8 cellular contexts compared by ENCODE assay signal in the genomic region with DNA sequence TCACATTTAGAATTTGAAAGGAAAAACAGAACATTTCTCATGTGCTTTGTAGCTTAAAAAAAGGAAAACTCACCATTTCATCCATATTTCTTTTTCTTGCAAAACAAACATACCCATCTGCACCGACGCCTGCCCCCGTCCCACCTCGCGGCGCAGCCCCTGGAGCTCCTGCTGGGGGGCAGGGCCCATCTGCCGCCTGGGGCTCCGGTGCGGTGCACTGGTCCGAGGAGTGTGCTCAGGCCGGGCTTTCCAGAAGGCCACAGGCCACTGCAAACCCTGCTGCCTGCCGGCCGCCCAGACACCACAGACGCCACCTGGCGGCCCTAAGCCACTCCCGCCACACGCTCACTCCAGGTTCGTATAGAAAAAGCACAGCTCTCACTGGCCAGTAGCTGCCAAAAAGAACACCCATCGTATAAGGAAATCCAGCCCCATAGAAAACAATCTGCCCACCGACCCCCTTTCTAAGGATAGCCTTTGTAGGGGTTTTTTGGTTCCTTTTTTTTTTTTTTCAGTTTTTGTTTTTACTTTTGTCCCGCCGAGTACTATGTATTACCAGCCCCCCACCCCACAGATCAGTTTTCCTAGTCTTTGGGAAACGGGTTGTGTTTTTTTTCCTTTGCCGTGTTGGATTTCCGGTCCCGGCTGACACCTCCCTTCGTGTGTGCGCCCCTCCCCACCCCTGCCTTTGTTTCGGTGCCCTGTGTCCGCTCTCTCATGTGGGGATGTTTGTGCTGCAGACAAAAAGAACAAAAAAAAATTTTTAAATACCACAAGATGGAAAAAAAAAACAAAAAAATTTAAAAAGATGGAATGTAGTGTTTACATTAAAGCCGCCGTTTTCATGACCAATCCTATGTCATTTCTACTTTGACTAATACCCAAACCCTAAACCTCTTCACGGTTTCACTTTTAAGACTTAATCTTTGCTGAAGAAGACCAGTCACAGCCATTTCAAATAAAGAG.
DNase-seq lines count a peak whose midpoint lies in the region; ATAC-seq, FAIRE-seq and TF ChIP-seq lines count a peak whose summit lies in the region.

No MANE protein-coding gene starts in this region.

- ATAC-seq in HG02623 (IDR thresholded peaks at IDR 0.05; ENCODE audit: unreplicated experiment): peak; percentile 87

- DNase-seq in NCI-H1105 (lab: John Stamatoyannopoulos, UW): peak; percentile 26
- DNase-seq in activated CD4-positive, CD25-positive, alpha-beta regulatory T cell treated with anti-CD3 and anti-CD28 coated beads, Interleukin-2, amount 50 U/mL, for 72 hours: peak; percentile 69
- peak; percentile 82 for DNase-seq in kidney glomerular epithelial cell (lab: John Stamatoyannopoulos, UW)
- DNase-seq in stimulated activated CD4-positive, alpha-beta T cell treated with anti-CD3 and anti-CD28 coated beads, Interleukin-15, amount 100 ng/mL, for 48 hours (ENCODE audit: low read depth in 2 of 2): peak; percentile 32 to 35
- DNase-seq in NCI-H2196 (lab: John Stamatoyannopoulos, UW; ENCODE audit: unreplicated experiment): no peak

- peak; percentile 95 for TF ChIP-seq CTCF in GM12874 (IDR thresholded peaks at IDR 0.05; ENCODE audit: insufficient read depth, low read depth, low read length)

- peak; percentile 36 for FAIRE-seq in colon (lab: Jason Lieb, UNC)
